Comparison of ENCODE assay signal across 11 cellular contexts in the genomic region with DNA sequence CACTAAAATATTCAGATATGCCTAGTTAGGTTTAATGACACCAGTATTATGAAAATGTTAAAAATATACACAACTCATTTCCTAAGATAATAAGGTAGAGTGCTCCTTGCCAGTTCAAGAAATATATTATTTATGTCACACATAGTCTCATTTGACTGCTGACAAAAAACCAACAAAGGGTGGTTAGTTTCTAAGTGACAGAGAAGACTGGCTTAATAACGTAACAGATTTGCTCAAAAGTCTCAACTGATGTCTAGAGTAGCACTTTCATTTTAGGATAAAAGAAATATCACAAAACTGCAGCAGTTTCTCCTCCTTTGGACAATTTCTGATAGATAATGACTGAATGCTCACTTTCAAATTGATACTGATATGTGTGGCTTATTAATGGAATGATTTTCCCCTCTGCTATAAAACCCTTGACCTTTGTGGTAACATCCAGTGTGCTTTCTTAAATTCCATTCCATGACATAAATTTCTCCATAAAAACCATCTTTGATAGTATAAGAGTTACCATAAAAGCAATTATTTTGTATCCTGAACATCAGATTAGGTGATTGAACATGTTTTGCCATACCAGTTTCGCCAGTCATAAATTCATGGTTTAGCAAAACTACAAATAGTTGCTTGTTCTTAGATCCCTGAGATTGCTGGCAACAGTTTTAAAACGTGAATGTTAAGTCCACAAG.
DNase-seq lines count a peak whose midpoint lies in the region; ATAC-seq and TF ChIP-seq lines count a peak whose summit lies in the region.
"Had no signal": no experiment of that assay in that cellular context is flagged by ENCODE, and none has a peak within 500 bp of the region (broad histone marks: within the 10 kb centered on the region; RNA-seq: fewer than 3 reads in every experiment).

No MANE protein-coding gene starts in this region.

- H3K36me3 ChIP-seq in CD4-positive, alpha-beta memory T cell (ENCODE audit: insufficient read depth, low read length): no peaks in the 10 kb centered on the region
- no peaks in the 10 kb centered on the region for H3K36me3 ChIP-seq in effector memory CD4-positive, alpha-beta T cell (ENCODE audit: control insufficient read depth, insufficient read depth, low read length)
- H3K36me3 ChIP-seq: right lobe of liver had no signal

- DNase-seq in CD4-positive, alpha-beta memory T cell: peak in 2 of 5 donors; percentile 22 to 43
- peak; percentile 29 for DNase-seq in GM20000 (ENCODE audit: low spot score)
- no peak for DNase-seq in effector memory CD4-positive, alpha-beta T cell
- no peak for DNase-seq in foreskin keratinocyte
- DNase-seq in caudate nucleus (lab: John Stamatoyannopoulos, UW): no peak
- no peak for DNase-seq in kidney tubule cell (ENCODE audit: low spot score)
- DNase-seq in iPS-NIHi11 (ENCODE audit: low spot score): no peak
- DNase-seq: Caco-2; effector CD4-positive, alpha-beta T cell; right lobe of liver had no signal

- CTCF ChIA-PET in CD4-positive, alpha-beta memory T cell (lab: Charles Lee; ENCODE audit: partially characterized antibody): no interaction called here

- H3K27ac Mint-ChIP-seq in CD4-positive, alpha-beta memory T cell: peak overlapping the region; percentile 38 to 95 (median 89)

- H3K27ac ChIP-seq in CD4-positive, alpha-beta memory T cell (ENCODE audit: low read depth, low read length): no peak overlapping the region
- H3K27ac ChIP-seq in effector memory CD4-positive, alpha-beta T cell (ENCODE audit: insufficient read depth, low read length, poor library complexity, severe bottlenecking): peak overlapping the region; percentile 22
- H3K27ac ChIP-seq in foreskin keratinocyte: no peak overlapping the region
- H3K27ac ChIP-seq in caudate nucleus (ENCODE audit: low read depth, low read length): no peak overlapping the region
- H3K27ac ChIP-seq: right lobe of liver had no signal

- peak; percentile 66 for ATAC-seq in HG03520 (IDR thresholded peaks at IDR 0.05; ENCODE audit: unreplicated experiment)
- no peak for ATAC-seq in foreskin keratinocyte
- ATAC-seq: right lobe of liver had no signal

- H3K9me3 ChIP-seq in CD4-positive, alpha-beta memory T cell (ENCODE audit: control insufficient read depth in 1 of 2, low read length in 2 of 2): no peaks in the 10 kb centered on the region
- no peaks in the 10 kb centered on the region for H3K9me3 ChIP-seq in effector memory CD4-positive, alpha-beta T cell (ENCODE audit: control insufficient read depth, low read length)
- H3K9me3 ChIP-seq: Caco-2, right lobe of liver had no signal

- TF ChIP-seq CTCF in GM20000 (IDR thresholded peaks at IDR 0.05; ENCODE audit: extremely low read depth, missing control alignments) (no peak), foreskin keratinocyte (conservative IDR thresholded peaks at IDR 0.05) (no peak)

- no peaks in the 10 kb centered on the region for H3K9me3 Mint-ChIP-seq in CD4-positive, alpha-beta memory T cell

- H3K36me3 Mint-ChIP-seq in CD4-positive, alpha-beta memory T cell: peaks cover 7 to 18% of the 10 kb centered on the region in 2 donors

- POLR2A ChIA-PET in CD4-positive, alpha-beta memory T cell (lab: Charles Lee; ENCODE audit: partially characterized antibody): interaction anchor here (0.9 to 1.2 kb wide), 4 partner anchors 9 to 42 kb away, joined by 3 to 9 read pairs (median 4); no protein-coding TSS in a partner anchor

- no peaks in the 10 kb centered on the region for H3K27me3 ChIP-seq in CD4-positive, alpha-beta memory T cell (ENCODE audit: insufficient read depth, low read length)
- no peaks in the 10 kb centered on the region for H3K27me3 ChIP-seq in effector memory CD4-positive, alpha-beta T cell (replicated peaks; ENCODE audit: control insufficient read depth, insufficient read depth, low read length, poor library complexity, severe bottlenecking)
- no peaks in the 10 kb centered on the region for H3K27me3 ChIP-seq in foreskin keratinocyte
- H3K27me3 ChIP-seq: right lobe of liver had no signal

- intact Hi-C loops in CD4-positive, alpha-beta memory T cell (cut with micrococcal nuclease): loop anchor here (2.0 kb wide), 1 partner anchor 13 kb away; no protein-coding TSS in a partner anchor

- H3K4me1 Mint-ChIP-seq in CD4-positive, alpha-beta memory T cell: peaks cover 42 to 73% (median 48%) of the 10 kb centered on the region in 4 donors

- peak overlapping the region in 6 of 8 donors; percentile 16 to 76 (median 60) for H3K4me3 Mint-ChIP-seq in CD4-positive, alpha-beta memory T cell

- no peak overlapping the region for H3K4me3 ChIP-seq in CD4-positive, alpha-beta memory T cell (ENCODE audit: low read length in 2 of 2)
- H3K4me3 ChIP-seq in effector memory CD4-positive, alpha-beta T cell (ENCODE audit: insufficient read depth, low read depth, low read length, poor library complexity, severe bottlenecking): no peak overlapping the region
- H3K4me3 ChIP-seq: right lobe of liver had no signal

- peaks cover 64% of the 10 kb centered on the region for H3K4me1 ChIP-seq in CD4-positive, alpha-beta memory T cell (ENCODE audit: insufficient read depth, low read length)
- peaks cover 31% of the 10 kb centered on the region for H3K4me1 ChIP-seq in effector memory CD4-positive, alpha-beta T cell (ENCODE audit: control insufficient read depth, insufficient read depth, low read length, poor library complexity, severe bottlenecking)
- peaks cover 6% of the 10 kb centered on the region for H3K4me1 ChIP-seq in foreskin keratinocyte

- no peaks in the 10 kb centered on the region for H3K27me3 Mint-ChIP-seq in CD4-positive, alpha-beta memory T cell
